In genomic region chr16:56436258-56436657, GRCh38 we compare ENCODE assay signal across 29 cellular contexts.
"Had no signal": no experiment of that assay in that cellular context is flagged by ENCODE, and none has a peak within 500 bp of the region (broad histone marks: within the 10 kb centered on the region; RNA-seq: fewer than 3 reads in every experiment).

No MANE protein-coding gene starts in this region.

- H3K9me3 Mint-ChIP-seq: endodermal cell; memory B cell; mesothelial cell of epicardium; naive thymus-derived CD4-positive, alpha-beta T cell; nephron; neural progenitor cell; stimulated activated memory B cell treated with anti-CD40 and anti-IgM and Interleukin-4, amounts not matched to agents 10 μg/mL and 1 μg/mL and 100 μg/mL, for 72 hours; type B pancreatic cell had no signal

- H3K4me1 Mint-ChIP-seq: memory B cell; mesothelial cell of epicardium; nephron; neural progenitor cell; stimulated activated memory B cell treated with anti-CD40 and anti-IgM and Interleukin-4, amounts not matched to agents 10 μg/mL and 1 μg/mL and 100 μg/mL, for 72 hours had no signal

- DNase-seq: cortex of kidney; dorsolateral prefrontal cortex; effector CD4-positive, alpha-beta T cell; endodermal cell; foreskin keratinocyte; heart left ventricle; kidney; mucosa of descending colon; naive thymus-derived CD4-positive, alpha-beta T cell; right lobe of liver; stimulated activated CD4-positive, alpha-beta T cell treated with anti-CD3 and anti-CD28 coated beads, Interleukin-2, amount 100 ng/mL, for 24 hours; stimulated activated CD4-positive, alpha-beta T cell treated with anti-CD3 and anti-CD28 coated beads, Interleukin-4, amount 100 ng/mL, for 24 hours; stimulated activated naive CD8-positive, alpha-beta T cell treated with anti-CD3 and anti-CD28 coated beads, Interleukin-15, Interleukin-2, amounts not matched to agents 100 U/mL and 50 U/mL, for 24 hours; substantia nigra; testis; tibial artery had no signal

- H3K27ac ChIP-seq: dorsolateral prefrontal cortex, epithelial cell of prostate, foreskin keratinocyte, gastroesophageal sphincter, heart left ventricle, hepatocyte, neural progenitor cell, parathyroid adenoma, right lobe of liver, testis, tibial artery had no signal

- H3K27me3 ChIP-seq: dorsolateral prefrontal cortex, foreskin keratinocyte, gastroesophageal sphincter, heart left ventricle, hepatocyte, neural progenitor cell, right lobe of liver, testis, tibial artery had no signal

- H3K4me3 Mint-ChIP-seq: endodermal cell; memory B cell; mesothelial cell of epicardium; naive thymus-derived CD4-positive, alpha-beta T cell; nephron; neural progenitor cell; stimulated activated memory B cell treated with anti-CD40 and anti-IgM and Interleukin-4, amounts not matched to agents 10 μg/mL and 1 μg/mL and 100 μg/mL, for 72 hours; type B pancreatic cell had no signal

- H3K4me3 ChIP-seq: dorsolateral prefrontal cortex, gastroesophageal sphincter, heart left ventricle, hepatocyte, lung, mucosa of descending colon, neural progenitor cell, right lobe of liver, smooth muscle cell, testis, tibial artery had no signal

- H3K4me1 ChIP-seq: foreskin keratinocyte, gastroesophageal sphincter, neural progenitor cell, parathyroid adenoma, right lobe of liver, testis had no signal

- H3K9me3 ChIP-seq: gastroesophageal sphincter, heart left ventricle, mucosa of descending colon, right lobe of liver, testis, tibial artery had no signal

- H3K27ac Mint-ChIP-seq: endodermal cell; memory B cell; mesothelial cell of epicardium; nephron; neural progenitor cell; progenitor cell of endocrine pancreas; stimulated activated memory B cell treated with anti-CD40 and anti-IgM and Interleukin-4, amounts not matched to agents 10 μg/mL and 1 μg/mL and 100 μg/mL, for 72 hours; type B pancreatic cell had no signal

- H3K27me3 Mint-ChIP-seq: memory B cell; naive thymus-derived CD4-positive, alpha-beta T cell; progenitor cell of endocrine pancreas; stimulated activated memory B cell treated with anti-CD40 and anti-IgM and Interleukin-4, amounts not matched to agents 10 μg/mL and 1 μg/mL and 100 μg/mL, for 72 hours; type B pancreatic cell had no signal
